Comparison of ENCODE assay signal across 8 cellular contexts in the genomic region with DNA sequence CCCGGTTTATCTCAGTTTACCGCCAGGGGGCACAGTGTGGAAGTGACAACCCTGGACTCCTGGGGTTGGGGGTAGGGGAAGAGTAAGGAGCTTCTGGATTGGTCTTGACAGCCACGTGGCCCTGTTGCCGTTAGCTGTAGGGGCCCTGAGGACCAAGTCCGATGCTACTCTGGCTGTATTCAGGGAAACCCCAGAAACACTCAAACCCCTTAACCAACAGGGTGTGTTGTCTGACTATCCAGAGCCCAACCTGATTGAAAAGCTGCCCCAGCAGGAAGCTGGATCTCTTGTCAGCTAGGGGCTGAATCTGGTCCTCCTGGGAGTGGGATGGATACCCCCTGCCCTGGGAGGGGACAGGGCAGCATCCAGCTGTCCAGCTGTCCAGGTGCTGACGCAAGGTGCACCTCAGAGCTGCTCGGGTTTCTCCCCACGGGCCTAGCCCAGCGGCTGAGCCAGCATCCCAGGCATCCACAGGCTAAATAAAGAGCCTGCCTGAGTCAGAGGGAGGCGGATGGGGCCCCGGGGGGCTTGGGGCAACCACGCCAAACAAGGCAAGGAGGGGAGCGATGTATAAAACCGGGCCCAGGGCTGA. TPM values are rescaled to one million over a fixed set of nuclear protein-coding genes. Genes with fewer than 3 reads are reported as not detected.
DNase-seq lines count a peak whose midpoint lies in the region; ATAC-seq and TF ChIP-seq lines count a peak whose summit lies in the region.

No MANE protein-coding gene starts in this region.

- H3K9me3 ChIP-seq in Peyer's patch (no peaks in the 10 kb centered on the region), gastroesophageal sphincter (no peaks in the 10 kb centered on the region)

- H3K27ac Mint-ChIP-seq in activated T-helper 2 cell treated with anti-CD3 and anti-CD28 coated beads, Interferon-gamma antibody, Interleukin-2, Interleukin-4, amounts not matched to agents 10 μg/mL and 5 μg/mL and 100 μg/mL, durations not matched to agents 14 hours and 24 hours and 36 hours, result no peak overlapping the region

- DNase-seq in ELF-1 (ENCODE audit: low read depth, low spot score), result peak; percentile 81
- peak; percentile 67 for DNase-seq in HK-2 (ENCODE audit: unreplicated experiment)
- DNase-seq in Peyer's patch, result peak in 2 of 3 donors; percentile 54 to 76
- peak; percentile 40 for DNase-seq in activated T-helper 2 cell treated with anti-CD3 and anti-CD28 coated beads, Interferon-gamma antibody, Interleukin-2, Interleukin-4, amounts not matched to agents 10 μg/mL and 5 μg/mL and 100 μg/mL, durations not matched to agents 14 hours and 24 hours and 36 hours (ENCODE audit: low spot score)
- DNase-seq in putamen (ENCODE audit: low spot score), result peak; percentile 76
- DNase-seq in NCI-H2107 treated with DMSO at 0.1 percent for 48 hours (lab: John Stamatoyannopoulos, UW; ENCODE audit: unreplicated experiment), result no peak

- H3K27me3 ChIP-seq in Peyer's patch (peaks cover 0 to 5% of the 10 kb centered on the region in 2 donors), gastroesophageal sphincter (peaks cover 10% of the 10 kb centered on the region)

- ATAC-seq in gastroesophageal sphincter (no peak), GM18505 (IDR thresholded peaks at IDR 0.05; ENCODE audit: unreplicated experiment) (no peak)

- WGBS in gastroesophageal sphincter (ENCODE audit: low coverage in 1 of 2), 2 donors, result 0 to 15% methylated on average over 4 of the region's 14 CpGs

- H3K4me1 ChIP-seq in Peyer's patch, result peaks cover 0 to 26% (median 11%) of the 10 kb centered on the region in 4 donors
- peaks cover 0 to 65% (median 23%) of the 10 kb centered on the region in 3 donors for H3K4me1 ChIP-seq in gastroesophageal sphincter

- peaks cover 27% of the 10 kb centered on the region for H3K4me1 Mint-ChIP-seq in activated T-helper 2 cell treated with anti-CD3 and anti-CD28 coated beads, Interferon-gamma antibody, Interleukin-2, Interleukin-4, amounts not matched to agents 10 μg/mL and 5 μg/mL and 100 μg/mL, durations not matched to agents 14 hours and 24 hours and 36 hours (ENCODE audit: low read depth)

- H3K27ac ChIP-seq in Peyer's patch (peak overlapping the region in 1 of 4 donors; percentile 98), gastroesophageal sphincter (peak overlapping the region; percentile 86 to 99 (median 98))

- no peaks in the 10 kb centered on the region for H3K36me3 Mint-ChIP-seq in activated T-helper 2 cell treated with anti-CD3 and anti-CD28 coated beads, Interferon-gamma antibody, Interleukin-2, Interleukin-4, amounts not matched to agents 10 μg/mL and 5 μg/mL and 100 μg/mL, durations not matched to agents 14 hours and 24 hours and 36 hours (ENCODE audit: low read depth)

- H3K9me3 Mint-ChIP-seq in activated T-helper 2 cell treated with anti-CD3 and anti-CD28 coated beads, Interferon-gamma antibody, Interleukin-2, Interleukin-4, amounts not matched to agents 10 μg/mL and 5 μg/mL and 100 μg/mL, durations not matched to agents 14 hours and 24 hours and 36 hours, result no peaks in the 10 kb centered on the region

- peaks cover 47% of the 10 kb centered on the region for H3K27me3 Mint-ChIP-seq in activated T-helper 2 cell treated with anti-CD3 and anti-CD28 coated beads, Interferon-gamma antibody, Interleukin-2, Interleukin-4, amounts not matched to agents 10 μg/mL and 5 μg/mL and 100 μg/mL, durations not matched to agents 14 hours and 24 hours and 36 hours (ENCODE audit: low read depth)

- intact Hi-C loops in activated T-helper 2 cell treated with anti-CD3 and anti-CD28 coated beads, Interferon-gamma antibody, Interleukin-2, Interleukin-4, amounts not matched to agents 10 μg/mL and 5 μg/mL and 100 μg/mL, durations not matched to agents 14 hours and 24 hours and 36 hours (cut with micrococcal nuclease), result loop anchor here (1.0 kb wide), 1 partner anchor 35 kb away; no protein-coding TSS in a partner anchor

- no peak for TF ChIP-seq POLR2A in Peyer's patch (IDR thresholded peaks at IDR 0.05)
- no peak for TF ChIP-seq POLR2A in gastroesophageal sphincter (IDR thresholded peaks at IDR 0.05)
- no peak for TF ChIP-seq POLR2A in GM18505 (IDR thresholded peaks at IDR 0.05; ENCODE audit: borderline replicate concordance, extremely low read depth, insufficient read depth, insufficient read length)

- H3K4me3 ChIP-seq in Peyer's patch (no peak overlapping the region), gastroesophageal sphincter (no peak overlapping the region)

- TF ChIP-seq EP300 in gastroesophageal sphincter (IDR thresholded peaks at IDR 0.05), result no peak

- TF ChIP-seq CTCF in Peyer's patch (IDR thresholded peaks at IDR 0.05), result peak in 5 of 6 experiments; percentile 18 to 57 (median 51)
- TF ChIP-seq CTCF in gastroesophageal sphincter (IDR thresholded peaks at IDR 0.05), result peak in 2 of 4 experiments; percentile 66 to 68

- no peak overlapping the region for H3K4me3 Mint-ChIP-seq in activated T-helper 2 cell treated with anti-CD3 and anti-CD28 coated beads, Interferon-gamma antibody, Interleukin-2, Interleukin-4, amounts not matched to agents 10 μg/mL and 5 μg/mL and 100 μg/mL, durations not matched to agents 14 hours and 24 hours and 36 hours (ENCODE audit: low read depth)

- H3K36me3 ChIP-seq in Peyer's patch (no peaks in the 10 kb centered on the region), gastroesophageal sphincter (peaks cover 0 to 34% of the 10 kb centered on the region in 2 donors)

RNA-seq across cellular contexts. Expression of gene GMPPA, which starts 3.1 kb away (rescaled TPM):
- total RNA-seq in Peyer's patch (10 to 100 TPM; 35.0 to 69.6 (median 38.9) TPM), gastroesophageal sphincter (10 to 100 TPM; 11.3 to 26.4 (median 14.2) TPM)
- 52.0 and 52.9 TPM in 2 replicates for total RNA-seq in activated T-helper 2 cell treated with anti-CD3 and anti-CD28 coated beads, Interferon-gamma antibody, Interleukin-2, Interleukin-4, amounts not matched to agents 10 μg/mL and 5 μg/mL and 100 μg/mL, durations not matched to agents 14 hours and 24 hours and 36 hours

RNA-seq across cellular contexts. Expression of gene ASIC4, which starts 18.7 kb away (rescaled TPM):
- under 1 TPM in 1 of 4 donors, not detected in 3; 0.27 TPM for total RNA-seq in Peyer's patch
- not detected in 2 replicates for total RNA-seq in activated T-helper 2 cell treated with anti-CD3 and anti-CD28 coated beads, Interferon-gamma antibody, Interleukin-2, Interleukin-4, amounts not matched to agents 10 μg/mL and 5 μg/mL and 100 μg/mL, durations not matched to agents 14 hours and 24 hours and 36 hours
- under 1 TPM in 1 of 4 donors, not detected in 3; 0.16 TPM for total RNA-seq in gastroesophageal sphincter

RNA-seq across cellular contexts. Expression of gene CHPF, which starts 48.0 kb away (rescaled TPM):
- total RNA-seq in Peyer's patch, result 100 to 1,000 TPM in 1 of 4 donors, 10 to 100 TPM in 3; 19.0 to 122 (median 90.5) TPM
- 40.2 and 41.9 TPM in 2 replicates for total RNA-seq in activated T-helper 2 cell treated with anti-CD3 and anti-CD28 coated beads, Interferon-gamma antibody, Interleukin-2, Interleukin-4, amounts not matched to agents 10 μg/mL and 5 μg/mL and 100 μg/mL, durations not matched to agents 14 hours and 24 hours and 36 hours
- 10 to 100 TPM; 36.0 to 66.0 (median 54.8) TPM for total RNA-seq in gastroesophageal sphincter

RNA-seq across cellular contexts. Expression of gene TMEM198, which starts 48.2 kb away (rescaled TPM):
- total RNA-seq in Peyer's patch (10 to 100 TPM in 3 of 4 donors, 1 to 10 TPM in 1; 6.6 to 25.5 (median 13.9) TPM), gastroesophageal sphincter (1 to 10 TPM; 1.6 to 9.5 (median 4.1) TPM)
- total RNA-seq in activated T-helper 2 cell treated with anti-CD3 and anti-CD28 coated beads, Interferon-gamma antibody, Interleukin-2, Interleukin-4, amounts not matched to agents 10 μg/mL and 5 μg/mL and 100 μg/mL, durations not matched to agents 14 hours and 24 hours and 36 hours, result 3.8 and 4.9 TPM in 2 replicates
